7 cellular contexts compared by ENCODE assay signal in genomic region chr1:226001852-226002666, GRCh38. TPM values are rescaled to one million over a fixed set of nuclear protein-coding genes. Genes with fewer than 3 reads are reported as not detected.
DNase-seq lines count a peak whose midpoint lies in the region; ATAC-seq, FAIRE-seq and TF ChIP-seq lines count a peak whose summit lies in the region.

No MANE protein-coding gene starts in this region.

- H2AFZ ChIP-seq in GM12878 (ENCODE audit: control insufficient read depth, low read depth, low read length), result peak overlapping the region; percentile 95

- SMC1A ChIA-PET in GM12878 (lab: Charles Lee; ENCODE audit: uncharacterized antibody, unreplicated experiment), result interaction anchor here (0.7 to 4.4 kb wide), 5 partner anchors 15 to 123 kb away, joined by 3 to 39 read pairs (median 5); no protein-coding TSS in a partner anchor

- H3K4me2 ChIP-seq in GM12878 (ENCODE audit: control insufficient read depth, insufficient read depth), result peak overlapping the region; percentile 65

- peaks cover 2% of the 10 kb centered on the region; the same call in 2 of the 3 replicates for H3K9me3 ChIP-seq in GM12878 (replicated peaks; ENCODE audit: control insufficient read depth, insufficient read depth, low read length)

- peaks cover 3% of the 10 kb centered on the region for H3K36me3 Mint-ChIP-seq in T-cell
- H3K36me3 Mint-ChIP-seq in osteocyte (ENCODE audit: unreplicated experiment), result peaks cover 2% of the 10 kb centered on the region

- FAIRE-seq in GM12878 (lab: Jason Lieb, UNC), result peak; percentile 18

- RAD21 ChIA-PET in GM12878 (lab: Charles Lee; ENCODE audit: unreplicated experiment), result interaction anchor here (1.3 to 4.0 kb wide), 3 partner anchors 27 to 63 kb away, joined by 6 to 27 read pairs (median 8); partner anchors contain the start of gene H3-3A

- H3K27ac Mint-ChIP-seq in T-cell (peak overlapping the region; percentile 88 to 100), osteocyte (ENCODE audit: unreplicated experiment) (no peak overlapping the region)

- peak overlapping the region; percentile 42 to 92 (median 45) for H3K4me3 Mint-ChIP-seq in T-cell
- no peak overlapping the region for H3K4me3 Mint-ChIP-seq in osteocyte (ENCODE audit: unreplicated experiment)

- DNase-seq in LNCaP clone FGC (ENCODE audit: low read depth) (peak; percentile 36), T-cell (peak; percentile 12 to 84 (median 67)), GM12878 (ENCODE audit: low read depth, low spot score) (no peak), left colon (peak; percentile 53 to 70), osteocyte (ENCODE audit: extremely low spot score, unreplicated experiment) (no peak)
- DNase-seq in stimulated activated CD4-positive, alpha-beta T cell treated with anti-CD3 and anti-CD28 coated beads, TNF-alpha, amount 100 ng/mL, for 48 hours (ENCODE audit: low read depth in 3 of 3), result peak in 2 of 3 donors; percentile 27 to 31

- whole genome bisulfite sequencing in GM12878 (ENCODE audit: insufficient coverage, insufficient replicate concordance, low lambda C conversion rate, missing lambda C conversion rate), result 8% methylated on average over 9 of the region's 9 CpGs

- no peak overlapping the region; the same call in 1 of the 2 replicates for H3K9ac ChIP-seq in GM12878 (ENCODE audit: control insufficient read depth, insufficient read depth, low read length)

- H3K4me3 ChIP-seq in LNCaP clone FGC (ENCODE audit: low read depth, low read length) (no peak overlapping the region), GM12878 (peak overlapping the region; percentile 37; the same call in 1 of the 2 replicates)

- H3K36me3 ChIP-seq in GM12878 (ENCODE audit: control insufficient read depth in 2 of 2, insufficient read depth in 2 of 2, low read length in 1 of 2), result no peaks in the 10 kb centered on the region

- CTCF ChIA-PET in T-cell (lab: Charles Lee) (interaction anchor here (0.6 to 3.4 kb wide), 5 partner anchors 10 to 534 kb away, joined by 3 to 38 read pairs (median 4); partner anchors contain the start of gene H3-3A (in 1 of the 2)), GM12878 (lab: Yijun Ruan, JAX) (interaction anchor here (0.8 to 7.2 kb wide), 3 partner anchors 22 to 63 kb away, joined by 3 to 61 read pairs (median 3); partner anchors contain the start of gene H3-3A)

- H3K4me1 Mint-ChIP-seq in T-cell, result peaks cover 61 to 66% (median 65%) of the 10 kb centered on the region in 3 donors
- H3K4me1 Mint-ChIP-seq in osteocyte (ENCODE audit: unreplicated experiment), result peaks cover 26% of the 10 kb centered on the region

- intact Hi-C loops in GM12878 (cut with micrococcal nuclease; ENCODE audit: unreplicated experiment) (no loop called here), left colon (cut with DNase I, micrococcal nuclease) (no loop called here)

- peaks cover 21% of the 10 kb centered on the region for H3K79me2 ChIP-seq in GM12878 (ENCODE audit: control insufficient read depth, insufficient read depth, low read length)

- peak; percentile 34; the same call in 1 of the 2 replicates for TF ChIP-seq POLR2A in GM12878 (IDR thresholded peaks at IDR 0.05; ENCODE audit: low read depth, low read length)

- no peaks in the 10 kb centered on the region for H3K27me3 ChIP-seq in GM12878 (replicated peaks in 1 of 2; ENCODE audit: control insufficient read depth in 2 of 2, insufficient read depth in 2 of 2, low read length in 1 of 2)

- TF ChIP-seq EP300 in GM12878 (IDR thresholded peaks at IDR 0.05; ENCODE audit: borderline replicate concordance in 1 of 2, control insufficient read depth in 1 of 2, low read depth in 2 of 2, low read length in 2 of 2), result peak; percentile 68 to 81; a peak in 2 of 4 replicates

- TF ChIP-seq CTCF in LNCaP clone FGC (IDR thresholded peaks at IDR 0.05; ENCODE audit: control insufficient read depth, extremely low read depth, insufficient read depth) (no peak), GM12878 (IDR thresholded peaks at IDR 0.05 in 2 of 3, conservative IDR thresholded peaks at IDR 0.05 in 1 of 3; ENCODE audit: control insufficient read depth in 2 of 3, extremely low read depth in 1 of 3, insufficient read depth in 1 of 3, low read depth in 3 of 3, low read length in 3 of 3) (no peak), osteocyte (IDR thresholded peaks at IDR 0.05) (no peak)

- no TSS peak for BruUV-seq in GM12878 (replicated peaks; lab: Mats Ljungman, UMichigan)

- peak overlapping the region; percentile 71 for H3K27ac ChIP-seq in GM12878 (ENCODE audit: control insufficient read depth, insufficient read depth)

- POLR2A ChIA-PET in T-cell (lab: Charles Lee), result interaction anchor here (0.6 to 1.3 kb wide), 6 partner anchors 58 to 573 kb away, joined by 3 to 13 read pairs (median 3); partner anchors contain the start of gene H3-3A (in 2 of the 2)
- POLR2A ChIA-PET in GM12878 (lab: Charles Lee), result interaction anchor here (0.6 to 6.2 kb wide), 7 partner anchors 11 to 535 kb away, joined by 3 to 74 read pairs (median 3); partner anchors contain the start of gene H3-3A

- no peak for TF ChIP-seq RAD21 in GM12878 (IDR thresholded peaks at IDR 0.05; ENCODE audit: insufficient read depth, low read depth, low read length)

- peaks cover 0 to 3% (median 0%) of the 10 kb centered on the region in 3 donors for H3K9me3 Mint-ChIP-seq in T-cell
- no peaks in the 10 kb centered on the region for H3K9me3 Mint-ChIP-seq in osteocyte (ENCODE audit: unreplicated experiment)

- in situ Hi-C loops in GM12878 (cut with MboI), result no loop called here

- ATAC-seq in GM19395 (IDR thresholded peaks at IDR 0.05; ENCODE audit: unreplicated experiment) (peak; percentile 31), T-cell (replicated peaks in 1 of 4) (peak in 1 of 4 experiments; percentile 46), GM12878 (peak; percentile 44), left colon (no peak)

- H3K4me1 ChIP-seq in GM12878 (ENCODE audit: control insufficient read depth, insufficient read depth, low read length), result peaks cover 42% of the 10 kb centered on the region

- H4K20me1 ChIP-seq in GM12878 (ENCODE audit: control insufficient read depth, insufficient read depth), result no peaks in the 10 kb centered on the region; the same call in 1 of the 2 replicates

- H3K27me3 Mint-ChIP-seq in T-cell (no peaks in the 10 kb centered on the region), osteocyte (ENCODE audit: unreplicated experiment) (no peaks in the 10 kb centered on the region)

TF ChIP-seq in GM12878, 131 proteins besides CTCF, POLR2A, EP300 and RAD21 (continues in another document):
- TF ChIP-seq EGR1 (IDR thresholded peaks at IDR 0.05; ENCODE audit: borderline replicate concordance in 1 of 2, low read depth in 2 of 2, low read length in 2 of 2) (peak in 1 of 2 experiments; percentile 62; a peak in 1 of 3 replicates), RELA (IDR thresholded peaks at IDR 0.05; ENCODE audit: borderline replicate concordance, partially characterized antibody) (no peak), IRF4 (IDR thresholded peaks at IDR 0.05; ENCODE audit: low read depth, low read length) (peak; percentile 85), ZSCAN29 (IDR thresholded peaks at IDR 0.05) (no peak), NKRF (conservative IDR thresholded peaks at IDR 0.05) (no peak; the same call in 1 of the 2 replicates), RUNX3 (IDR thresholded peaks at IDR 0.05; ENCODE audit: low read length) (peak; percentile 81), CBX5 (IDR thresholded peaks at IDR 0.05; ENCODE audit: low read depth) (no peak), SMAD5 (IDR thresholded peaks at IDR 0.05; ENCODE audit: low read depth) (no peak), BMI1 (IDR thresholded peaks at IDR 0.05; ENCODE audit: borderline replicate concordance) (no peak), NBN (IDR thresholded peaks at IDR 0.05) (peak; percentile 93)

RNA-seq across cellular contexts. Expression of gene SDE2, which starts 2.9 kb away (rescaled TPM):
- 10 to 100 TPM; 19.6 to 36.1 (median 21.8) TPM for total RNA-seq in T-cell
- 18.8 and 19.4 TPM in 2 replicates for total RNA-seq in GM12878 (2013; cell fraction: nucleolus; rRNA removed)
- 14.3 and 17.2 TPM in 2 replicates for total RNA-seq in GM12878 (2014; rRNA removed)
- 15.4 and 16.0 TPM in 2 replicates for total RNA-seq in GM12878 (2014; rRNA removed; fragmentation: Illumina TruSeq; extraction: Trizol)
- 12.7 and 13.0 TPM in 2 replicates for total RNA-seq in GM12878 (2021)
- 6.0 TPM for polyA plus RNA-seq in GM12878 (2011; ENCODE audit: low read depth)
- 19.4 and 26.6 TPM in 2 replicates for polyA plus RNA-seq in GM12878 (2011; rRNA removed)
- polyA plus RNA-seq in GM12878 (2011; cell fraction: cytosol; rRNA removed), result 8.3 and 10.8 TPM in 2 replicates
- 4.3 and 7.1 TPM in 2 replicates for polyA plus RNA-seq in GM12878 (2011; cell fraction: nucleus; rRNA removed)
- polyA plus RNA-seq in GM12878 (2012), result 8.1 and 8.3 TPM in 2 replicates
- 12.2 and 16.2 TPM in 2 replicates for polyA plus RNA-seq in GM12878 (2014; fragmentation: Illumina TruSeq; extraction: Trizol)
- polyA plus RNA-seq in GM12878 (2014; fragmentation: Nextera tagmentation; extraction: Ambion mirVana), result 1 to 10 TPM; 2.7 to 4.3 TPM
- polyA plus RNA-seq in GM12878 (2014; rRNA removed), result 9.6 and 11.5 TPM in 2 replicates
- 10 to 100 TPM; 11.7 to 14.1 TPM for polyA plus RNA-seq in GM12878 (2016; fragmentation: Nextera tagmentation; extraction: Ambion mirVana)
- polyA minus RNA-seq in GM12878 (2011; rRNA and poly(A)+ RNA removed), result 10.3 and 11.3 TPM in 2 replicates
- 7.1 and 7.6 TPM in 2 replicates for polyA minus RNA-seq in GM12878 (2011; cell fraction: cytosol; rRNA and poly(A)+ RNA removed)
- 3.9 and 7.9 TPM in 2 replicates for polyA minus RNA-seq in GM12878 (2011; cell fraction: nucleus; rRNA and poly(A)+ RNA removed)
- 10 to 100 TPM; 16.2 to 16.4 TPM for total RNA-seq in left colon
- 20.0 and 20.7 TPM in 2 replicates for total RNA-seq in osteocyte

Comparison
In these comparisons a context has a peak if more than half of its experiments do, and no peak if none do; other contexts are left out.
1. DNase-seq: peak in LNCaP clone FGC (single experiment), T-cell (34 of 34), left colon (2 of 2) and stimulated activated CD4-positive, alpha-beta T cell treated with anti-CD3 and anti-CD28 coated beads, TNF-alpha, amount 100 ng/mL, for 48 hours (2 of 3); none in GM12878 (single experiment) and osteocyte (single experiment).